Comparison of ENCODE assay signal across 31 cellular contexts in the genomic region with DNA sequence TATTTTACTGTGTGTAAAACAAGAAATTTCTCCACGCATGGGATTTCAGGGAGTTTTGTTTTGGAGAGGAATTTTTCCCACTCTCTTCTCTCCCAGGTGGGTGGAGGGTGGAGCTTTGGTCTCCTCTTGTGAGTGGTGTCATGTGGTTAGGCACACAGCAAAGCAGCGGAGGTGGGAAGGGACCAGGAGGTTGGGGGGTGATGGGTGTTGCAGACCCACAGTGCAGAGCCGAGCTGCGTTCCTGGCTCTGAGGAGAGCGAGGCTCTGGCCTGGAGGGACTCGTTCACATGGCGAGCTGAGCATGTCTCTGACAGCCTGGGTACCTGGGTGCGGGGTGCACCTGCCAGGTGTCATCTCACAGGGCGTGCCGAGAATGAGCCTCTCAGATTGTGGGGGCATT.
"Had no signal": no experiment of that assay in that cellular context is flagged by ENCODE, and none has a peak within 500 bp of the region (broad histone marks: within the 10 kb centered on the region; RNA-seq: fewer than 3 reads in every experiment).

No MANE protein-coding gene starts in this region.

- H3K36me3 ChIP-seq: brain microvascular endothelial cell, WERI-Rb-1 had no signal

- H3K27ac ChIP-seq: brain microvascular endothelial cell, KMS-11, WERI-Rb-1 had no signal

- H3K9ac ChIP-seq: KMS-11 had no signal

- DNase-seq: activated CD4-positive, alpha-beta memory T cell treated with anti-CD3 and anti-CD28 coated beads, Interleukin-2, amount 10 ng/mL, durations not matched to agents 7 days and 5 days; activated CD4-positive, alpha-beta T cell treated with anti-CD3 and anti-CD28 coated beads for 1 hour; activated CD4-positive, alpha-beta T cell treated with anti-CD3 and anti-CD28 coated beads for 48 hours; activated CD4-positive, CD25-positive, alpha-beta regulatory T cell; activated CD8-positive, alpha-beta memory T cell treated with anti-CD3 and anti-CD28 coated beads for 24 hours; activated CD8-positive, alpha-beta memory T cell treated with anti-CD3 and anti-CD28 coated beads, Interleukin-2, amount 10 ng/mL, durations not matched to agents 7 days and 5 days; activated CD8-positive, alpha-beta memory T cell treated with anti-CD3 and anti-CD28 coated beads, Interleukin-2, amount 50 U/mL, for 48 hours; activated effector memory CD4-positive, alpha-beta T cell treated with Interleukin-2 at 50 U/mL for 16 hours; activated naive CD4-positive, alpha-beta T cell treated with anti-CD3 and anti-CD28 coated beads, Interleukin-2, amount 10 ng/mL, durations not matched to agents 7 days and 5 days; activated naive CD8-positive, alpha-beta T cell treated with anti-CD3 and anti-CD28 coated beads for 36 hours; activated T-cell treated with anti-CD3 and anti-CD28 coated beads, Interleukin-2, amount 50 U/mL, for 48 hours; amniotic stem cell; aorta; brain microvascular endothelial cell; MM.1S; MV-4-11; NCI-H1092; NCI-H1436 treated with DMSO at 0.1 percent for 48 hours; NCI-H1694 treated with DMSO at 0.1 percent for 48 hours; NCI-H2029; NCI-H226; NCI-H446 treated with DMSO at 0.1 percent for 48 hours; NCI-H524; NCI-H82; Right ventricle myocardium superior; SW 1271; T-helper 1 cell; T-helper 2 cell; T-helper 9 cell; WERI-Rb-1 had no signal
